In genomic region chr11:93370260-93370659, GRCh38 we compare ENCODE assay signal across 23 cellular contexts. TPM values are rescaled to one million over a fixed set of nuclear protein-coding genes. Genes with fewer than 3 reads are reported as not detected.
DNase-seq lines count a peak whose midpoint lies in the region; ATAC-seq, FAIRE-seq and TF ChIP-seq lines count a peak whose summit lies in the region.
"Had no signal": no experiment of that assay in that cellular context is flagged by ENCODE, and none has a peak within 500 bp of the region (broad histone marks: within the 10 kb centered on the region; RNA-seq: fewer than 3 reads in every experiment).

No MANE protein-coding gene starts in this region.

- no peaks in the 10 kb centered on the region for H3K79me2 ChIP-seq in keratinocyte (ENCODE audit: control insufficient read depth, insufficient read depth, low read length)

- in situ Hi-C loops in astrocyte of the spinal cord (cut with HindIII; ENCODE audit: low sequenced_read_pairs), result no loop called here

- H3K27ac ChIP-seq in keratinocyte (ENCODE audit: control insufficient read depth, insufficient read depth, low read length), result no peak overlapping the region
- H3K27ac ChIP-seq: dorsolateral prefrontal cortex, lower lobe of right lung, vagina had no signal

- dilution Hi-C loops in keratinocyte (cut with MboI; ENCODE audit: extremely low pct_ligation_motif_present, low sequenced_read_pairs), result no loop called here

- no peak overlapping the region for H3K9ac ChIP-seq in keratinocyte (ENCODE audit: control insufficient read depth, extremely low read depth, insufficient read depth, low read length)

- H3K27me3 ChIP-seq in BJ (ENCODE audit: control insufficient read depth, insufficient read depth, low read length) (no peaks in the 10 kb centered on the region), keratinocyte (ENCODE audit: control insufficient read depth, extremely low read depth, insufficient read depth, low read length) (no peaks in the 10 kb centered on the region)
- H3K27me3 ChIP-seq: dorsolateral prefrontal cortex, MG63, vagina had no signal

- ATAC-seq in HG03460 (IDR thresholded peaks at IDR 0.05; ENCODE audit: unreplicated experiment), result no peak
- ATAC-seq in GM19351 (IDR thresholded peaks at IDR 0.05; ENCODE audit: unreplicated experiment), result no peak
- ATAC-seq: GM12878, lower lobe of right lung had no signal

- DNase-seq in BJ (ENCODE audit: low read depth) (peak; percentile 21), HS-5 (ENCODE audit: low read depth) (peak; percentile 30), astrocyte of the spinal cord (ENCODE audit: low read depth, low spot score) (peak; percentile 20), keratinocyte (ENCODE audit: low read depth, low spot score) (no peak)
- DNase-seq in effector CD4-positive, alpha-beta T cell, result no peak
- DNase-seq in activated CD4-positive, alpha-beta T cell treated with anti-CD3 and anti-CD28 coated beads for 4 hours, result no peak
- DNase-seq: activated CD4-positive, alpha-beta T cell treated with anti-CD3 and anti-CD28 coated beads for 48 hours; activated naive CD4-positive, alpha-beta T cell treated with Interleukin-2 at 50 U/mL for 16 hours; activated T-cell treated with anti-CD3 and anti-CD28 coated beads, Interleukin-2, amount 50 U/mL, for 48 hours; CD4-positive, alpha-beta memory T cell; central memory CD4-positive, alpha-beta T cell; dorsolateral prefrontal cortex; lower lobe of right lung; MG63; NCI-H1417 treated with DMSO at 0.1 percent for 48 hours; NCI-H2171; NCI-H526 had no signal

- H3K9me3 ChIP-seq in keratinocyte (ENCODE audit: control insufficient read depth, low read depth, low read length), result no peaks in the 10 kb centered on the region
- H3K9me3 ChIP-seq: lower lobe of right lung, MG63, vagina had no signal

- no peaks in the 10 kb centered on the region for H3K9me1 ChIP-seq in keratinocyte (ENCODE audit: control insufficient read depth, extremely low read depth, insufficient read depth, low read length)

- H3K4me3 ChIP-seq in BJ (ENCODE audit: low read depth, low read length) (no peak overlapping the region), astrocyte of the spinal cord (ENCODE audit: low read depth, low read length) (no peak overlapping the region), keratinocyte (ENCODE audit: control insufficient read depth in 2 of 3, extremely low read depth in 1 of 3, insufficient read depth in 2 of 3, low read depth in 1 of 3, low read length in 3 of 3) (no peak overlapping the region)
- H3K4me3 ChIP-seq: dorsolateral prefrontal cortex, GM12878, lower lobe of right lung, MG63, vagina had no signal

- FAIRE-seq in keratinocyte (lab: Jason Lieb, UNC), result peak; percentile 29
- FAIRE-seq: GM12878, GM19239 had no signal

- H3K4me2 ChIP-seq in keratinocyte (ENCODE audit: control insufficient read depth, extremely low read depth, insufficient read depth, low read depth, low read length), result no peak overlapping the region

- no peak overlapping the region for H2AFZ ChIP-seq in keratinocyte (ENCODE audit: control insufficient read depth, low read length)

- H3K36me3 ChIP-seq in BJ (ENCODE audit: control insufficient read depth, insufficient read depth, low read length) (no peaks in the 10 kb centered on the region), keratinocyte (ENCODE audit: control insufficient read depth in 2 of 2, extremely low read depth in 1 of 2, insufficient read depth in 2 of 2, low read length in 2 of 2) (no peaks in the 10 kb centered on the region)
- H3K36me3 ChIP-seq: lower lobe of right lung, MG63, vagina had no signal

- TF ChIP-seq CTCF in BJ (IDR thresholded peaks at IDR 0.05; ENCODE audit: insufficient read depth, low read depth, low read length) (no peak), astrocyte of the spinal cord (IDR thresholded peaks at IDR 0.05; ENCODE audit: low read depth, low read length) (no peak), keratinocyte (optimal IDR thresholded peaks at IDR 0.05 in 1 of 3, IDR thresholded peaks at IDR 0.05 in 1 of 3, conservative IDR thresholded peaks at IDR 0.05 in 1 of 3; ENCODE audit: extremely low read depth in 1 of 3, insufficient read depth in 2 of 3, low read length in 3 of 3) (no peak)

- H3K4me1 ChIP-seq in keratinocyte (ENCODE audit: control insufficient read depth, extremely low read depth, insufficient read depth, low read length), result peaks cover 3% of the 10 kb centered on the region
- H3K4me1 ChIP-seq: lower lobe of right lung, vagina had no signal

- POLR2A ChIA-PET in BJ (lab: Charles Lee), result no interaction called here

- CTCF ChIA-PET in BJ (lab: Yijun Ruan, JAX), result no interaction called here

- H4K20me1 ChIP-seq in keratinocyte (ENCODE audit: control insufficient read depth, extremely low read depth, insufficient read depth, low read length), result no peaks in the 10 kb centered on the region

RNA-seq across cellular contexts. Expression of gene DEUP1, which starts 39.7 kb away (rescaled TPM):
- not detected in 2 replicates for polyA plus RNA-seq in BJ (2011; rRNA removed)
- not detected in 2 replicates for polyA minus RNA-seq in BJ (2011; rRNA and poly(A)+ RNA removed)
- 0.03 to 0.12 TPM in 2 of 3 replicates, not detected in the other for polyA plus RNA-seq in keratinocyte
- not detected for polyA plus RNA-seq in keratinocyte (2011; ENCODE audit: low read depth)
- not detected in 2 replicates for polyA plus RNA-seq in keratinocyte (2011; cell fraction: cytosol; rRNA removed)
- not detected in 2 replicates for polyA plus RNA-seq in keratinocyte (2011; cell fraction: nucleus; rRNA removed)
- not detected in 2 replicates for polyA plus RNA-seq in keratinocyte (2012; ENCODE audit: low replicate concordance)
- not detected in 3 replicates for polyA minus RNA-seq in keratinocyte
- polyA minus RNA-seq in keratinocyte (2011; cell fraction: cytosol; rRNA and poly(A)+ RNA removed), result not detected
- not detected in 2 replicates for polyA minus RNA-seq in keratinocyte (2011; cell fraction: nucleus; rRNA and poly(A)+ RNA removed)
- polyA plus RNA-seq: CD4-positive, alpha-beta memory T cell; IgD-negative memory B cell had no signal

Comparison
In these comparisons a context has a peak if more than half of its experiments do, and no peak if none do; other contexts are left out.
1. DNase-seq: peak in BJ (single experiment), HS-5 (single experiment) and astrocyte of the spinal cord (single experiment); none in keratinocyte (single experiment), effector CD4-positive, alpha-beta T cell (single experiment) and activated CD4-positive, alpha-beta T cell treated with anti-CD3 and anti-CD28 coated beads for 4 hours (0 of 2).